ENCODE assay signal across 20 cellular contexts in genomic region chr4:111330786-111331185, GRCh38.
DNase-seq lines count a peak whose midpoint lies in the region; ATAC-seq and TF ChIP-seq lines count a peak whose summit lies in the region.
"Had no signal": no experiment of that assay in that cellular context is flagged by ENCODE, and none has a peak within 500 bp of the region (broad histone marks: within the 10 kb centered on the region; RNA-seq: fewer than 3 reads in every experiment).

No MANE protein-coding gene starts in this region.

- no peak overlapping the region for H3K27ac Mint-ChIP-seq in neural progenitor cell
- H3K27ac Mint-ChIP-seq: CD14-positive monocyte, GM23338 had no signal

- H3K79me2 ChIP-seq in ACC112 (ENCODE audit: control insufficient read depth, insufficient read depth, low read length, unreplicated experiment) (no peaks in the 10 kb centered on the region), OCI-LY3 (ENCODE audit: low read length) (no peaks in the 10 kb centered on the region), neural progenitor cell (ENCODE audit: low read depth) (no peaks in the 10 kb centered on the region)

- H3K4me2 ChIP-seq in OCI-LY3 (ENCODE audit: low read length) (peak overlapping the region; percentile 22), neural progenitor cell (no peak overlapping the region)
- H3K4me2 ChIP-seq: GM23338, KMS-11 had no signal

- H3K4me1 Mint-ChIP-seq in neural progenitor cell = peaks cover 9% of the 10 kb centered on the region
- H3K4me1 Mint-ChIP-seq: CD14-positive monocyte, GM23338 had no signal

- no peaks in the 10 kb centered on the region for H3F3A ChIP-seq in neural progenitor cell (ENCODE audit: low read depth)

- H3K9me3 Mint-ChIP-seq in neural progenitor cell = no peaks in the 10 kb centered on the region
- H3K9me3 Mint-ChIP-seq: GM23338 had no signal

- H3K4me3 ChIP-seq in ACC112 (ENCODE audit: low read depth, low read length) = no peak overlapping the region
- H3K4me3 ChIP-seq in OCI-LY3 (ENCODE audit: low read length) = no peak overlapping the region
- H3K4me3 ChIP-seq in neural progenitor cell = no peak overlapping the region
- H3K4me3 ChIP-seq: GM23338, MG63, Peyer's patch had no signal

- no peak overlapping the region for H3K4me3 Mint-ChIP-seq in neural progenitor cell
- H3K4me3 Mint-ChIP-seq: CD14-positive monocyte, GM23338 had no signal

- no peak overlapping the region for H3K9ac ChIP-seq in OCI-LY3 (ENCODE audit: low read length)
- H3K9ac ChIP-seq in neural progenitor cell = no peak overlapping the region
- H3K9ac ChIP-seq: KMS-11 had no signal

- peak; percentile 53 for DNase-seq in fibroblast of peridontal ligament (ENCODE audit: extremely low read depth)
- DNase-seq in neural progenitor cell (ENCODE audit: low spot score) = peak; percentile 15
- no peak for DNase-seq in NCI-H2227 (lab: John Stamatoyannopoulos, UW; ENCODE audit: unreplicated experiment)
- DNase-seq in OCI-M2 (lab: John Stamatoyannopoulos, UW; ENCODE audit: unreplicated experiment) = no peak
- DNase-seq: 8988T, Caco-2, MG63, NCI-H1105, NCI-H187, NCI-H446 treated with DMSO at 0.1 percent for 48 hours, NCI-H748 treated with DMSO at 0.1 percent for 48 hours, Peyer's patch, SHP77 had no signal

- H3K27ac ChIP-seq in ACC112 (ENCODE audit: low read depth, low read length) = no peak overlapping the region
- no peak overlapping the region for H3K27ac ChIP-seq in OCI-LY3 (ENCODE audit: low read length)
- H3K27ac ChIP-seq in neural progenitor cell = no peak overlapping the region
- H3K27ac ChIP-seq: KMS-11, Peyer's patch had no signal

- H3K36me3 Mint-ChIP-seq in neural progenitor cell = no peaks in the 10 kb centered on the region
- H3K36me3 Mint-ChIP-seq: CD14-positive monocyte had no signal

- H3K4me1 ChIP-seq in ACC112 (ENCODE audit: control insufficient read depth, insufficient read depth, low read length, unreplicated experiment) = no peaks in the 10 kb centered on the region
- H3K4me1 ChIP-seq in OCI-LY3 (ENCODE audit: low read length) = peaks cover 11% of the 10 kb centered on the region
- peaks cover 8% of the 10 kb centered on the region for H3K4me1 ChIP-seq in neural progenitor cell
- H3K4me1 ChIP-seq: Caco-2, Peyer's patch had no signal

- no peaks in the 10 kb centered on the region for H3K27me3 Mint-ChIP-seq in neural progenitor cell (ENCODE audit: insufficient read depth, low read depth)

- H4K20me1 ChIP-seq in OCI-LY3 (ENCODE audit: insufficient read depth, low read length) = no peaks in the 10 kb centered on the region
- H4K20me1 ChIP-seq in neural progenitor cell (ENCODE audit: low read depth) = no peaks in the 10 kb centered on the region

- H3K27me3 ChIP-seq in ACC112 (ENCODE audit: insufficient read depth, low read length) (no peaks in the 10 kb centered on the region), OCI-LY3 (ENCODE audit: low read depth, low read length) (no peaks in the 10 kb centered on the region), neural progenitor cell (no peaks in the 10 kb centered on the region)
- H3K27me3 ChIP-seq: MG63, Peyer's patch had no signal

- no peaks in the 10 kb centered on the region for H3K36me3 ChIP-seq in ACC112 (ENCODE audit: insufficient read depth, low read length)
- no peaks in the 10 kb centered on the region for H3K36me3 ChIP-seq in OCI-LY3 (replicated peaks; ENCODE audit: low read depth, low read length)
- H3K36me3 ChIP-seq in neural progenitor cell = no peaks in the 10 kb centered on the region
- H3K36me3 ChIP-seq: MG63, Peyer's patch had no signal

- H3K9me3 ChIP-seq in OCI-LY3 (ENCODE audit: insufficient read depth, low read length) (no peaks in the 10 kb centered on the region), neural progenitor cell (ENCODE audit: low read depth) (no peaks in the 10 kb centered on the region)
- H3K9me3 ChIP-seq: Caco-2, MG63, Peyer's patch had no signal

- TF ChIP-seq CTCF in OCI-LY3 (IDR thresholded peaks at IDR 0.05; ENCODE audit: low read depth, low read length) = no peak
- TF ChIP-seq CTCF in neural progenitor cell (IDR thresholded peaks at IDR 0.05) = no peak

- H2AFZ ChIP-seq in ACC112 (ENCODE audit: low read length, unreplicated experiment) = peak overlapping the region; percentile 62
- H2AFZ ChIP-seq in OCI-LY3 (ENCODE audit: low read depth, low read length) = no peak overlapping the region
- H2AFZ ChIP-seq in neural progenitor cell (replicated peaks) = peak overlapping the region; percentile 53
- H2AFZ ChIP-seq: GM23338 had no signal

- ATAC-seq in GM21825 (IDR thresholded peaks at IDR 0.05; ENCODE audit: unreplicated experiment) = no peak
- no peak for ATAC-seq in HG02610 (IDR thresholded peaks at IDR 0.05; ENCODE audit: unreplicated experiment)
- ATAC-seq: GM23338 had no signal

Comparison
In these comparisons a context has a peak if more than half of its experiments do, and no peak if none do; other contexts are left out.
1. DNase-seq: peak in fibroblast of peridontal ligament (single experiment) and neural progenitor cell (single experiment); none in NCI-H2227 (single experiment) and OCI-M2 (single experiment).